In genomic region chr18:10314111-10314510, GRCh38 we compare ENCODE assay signal across 1 cellular context.
TF ChIP-seq lines count a peak whose summit lies in the region.

No MANE protein-coding gene starts in this region.

TF ChIP-seq in GM23338, 12 proteins besides CTCF, POLR2A, EP300 and RAD21 (continued from another document):
- TF ChIP-seq ZNF462 (CRISPR knock-in tag; IDR thresholded peaks at IDR 0.05) (no peak), ZNF331 (CRISPR knock-in tag; IDR thresholded peaks at IDR 0.05; ENCODE audit: low read depth) (no peak), REST (IDR thresholded peaks at IDR 0.05; ENCODE audit: unreplicated experiment) (no peak), NANOG (IDR thresholded peaks at IDR 0.05; ENCODE audit: borderline replicate concordance) (no peak), POLR2AphosphoS5 (IDR thresholded peaks at IDR 0.05; ENCODE audit: low read depth) (no peak), ETS1 (IDR thresholded peaks at IDR 0.05) (no peak)
